ENCODE assay signal across 9 cellular contexts in genomic region chr22:38869663-38870062, GRCh38. TPM values are rescaled to one million over a fixed set of nuclear protein-coding genes. Genes with fewer than 3 reads are reported as not detected.
DNase-seq lines count a peak whose midpoint lies in the region; ATAC-seq, FAIRE-seq and TF ChIP-seq lines count a peak whose summit lies in the region.
"Had no signal": no experiment of that assay in that cellular context is flagged by ENCODE, and none has a peak within 500 bp of the region (broad histone marks: within the 10 kb centered on the region; RNA-seq: fewer than 3 reads in every experiment).

No MANE protein-coding gene starts in this region.

- no peak for ATAC-seq in A549
- no peak for ATAC-seq in activated naive CD8-positive, alpha-beta T cell treated with anti-CD3 and anti-CD28 coated beads, Interleukin-2, amount 10 ng/mL, durations not matched to agents 7 days and 5 days (ENCODE audit: low read depth)
- no peak for ATAC-seq in naive thymus-derived CD4-positive, alpha-beta T cell

- CTCF ChIA-PET in A549 (lab: Yijun Ruan, JAX), result interaction anchor here (0.6 to 9.2 kb wide), 53 partner anchors 8 to 660 kb away, joined by 3 to 112 read pairs (median 4); partner anchors contain the start of gene NPTXR
- CTCF ChIA-PET in naive thymus-derived CD4-positive, alpha-beta T cell (lab: Charles Lee), result interaction anchor here (0.5 to 4.5 kb wide), 30 partner anchors 8 to 665 kb away, joined by 3 to 94 read pairs (median 5); no protein-coding TSS in a partner anchor

- H3K27me3 Mint-ChIP-seq in activated naive CD8-positive, alpha-beta T cell treated with anti-CD3 and anti-CD28 coated beads, Interleukin-2, amount 10 ng/mL, durations not matched to agents 7 days and 5 days, result peaks cover 9% of the 10 kb centered on the region
- H3K27me3 Mint-ChIP-seq in naive thymus-derived CD4-positive, alpha-beta T cell, result peaks cover 0 to 10% (median 0%) of the 10 kb centered on the region in 5 donors

- H3K4me1 Mint-ChIP-seq in activated naive CD8-positive, alpha-beta T cell treated with anti-CD3 and anti-CD28 coated beads, Interleukin-2, amount 10 ng/mL, durations not matched to agents 7 days and 5 days, result peaks cover 32% of the 10 kb centered on the region
- peaks cover 35 to 53% (median 47%) of the 10 kb centered on the region in 7 donors for H3K4me1 Mint-ChIP-seq in naive thymus-derived CD4-positive, alpha-beta T cell

- FAIRE-seq in A549 (lab: Jason Lieb, UNC), result no peak

- H3K27ac ChIP-seq in A549 (no peak overlapping the region), coronary artery (no peak overlapping the region)
- peak overlapping the region; percentile 49 for H3K27ac ChIP-seq in naive thymus-derived CD4-positive, alpha-beta T cell (ENCODE audit: low read depth, low read length)

- TF ChIP-seq POLR2A in A549 (IDR thresholded peaks at IDR 0.05; ENCODE audit: low read length) (no peak), GM18951 (IDR thresholded peaks at IDR 0.05; ENCODE audit: extremely low read depth, insufficient read depth, insufficient read length) (peak; percentile 16)

- H3K36me3 ChIP-seq in naive thymus-derived CD4-positive, alpha-beta T cell (ENCODE audit: control insufficient read depth in 2 of 3, insufficient read depth in 3 of 3, low read length in 3 of 3), result peaks cover 0 to 41% (median 3%) of the 10 kb centered on the region in 3 experiments
- peaks cover 15% of the 10 kb centered on the region for H3K36me3 ChIP-seq in MG63

- peaks cover 1% of the 10 kb centered on the region for H3K36me3 Mint-ChIP-seq in activated naive CD8-positive, alpha-beta T cell treated with anti-CD3 and anti-CD28 coated beads, Interleukin-2, amount 10 ng/mL, durations not matched to agents 7 days and 5 days
- peaks cover 0 to 3% (median 0%) of the 10 kb centered on the region in 5 donors for H3K36me3 Mint-ChIP-seq in naive thymus-derived CD4-positive, alpha-beta T cell

- intact Hi-C loops in naive thymus-derived CD4-positive, alpha-beta T cell (cut with micrococcal nuclease), result loop anchor here (1.0 to 10.0 kb wide), 15 partner anchors 57 to 1262 kb away; partner anchors contain the start of genes ATF4 (in 1 of the 2) and GGA1 (in 1 of the 2)

- in situ Hi-C loops in GM18951 (cut with MboI; ENCODE audit: low sequenced_read_pairs, unreplicated experiment), result loop anchor here (10.0 kb wide), 1 partner anchor 135 kb away; no protein-coding TSS in a partner anchor

- H3K4me3 ChIP-seq in A549, result no peak overlapping the region
- H3K4me3 ChIP-seq in naive thymus-derived CD4-positive, alpha-beta T cell (ENCODE audit: low read length), result no peak overlapping the region
- H3K4me3 ChIP-seq in MG63, result no peak overlapping the region
- H3K4me3 ChIP-seq in coronary artery, result no peak overlapping the region

- H3K9me3 Mint-ChIP-seq in activated naive CD8-positive, alpha-beta T cell treated with anti-CD3 and anti-CD28 coated beads, Interleukin-2, amount 10 ng/mL, durations not matched to agents 7 days and 5 days, result no peaks in the 10 kb centered on the region
- no peaks in the 10 kb centered on the region for H3K9me3 Mint-ChIP-seq in naive thymus-derived CD4-positive, alpha-beta T cell

- TF ChIP-seq RAD21 in A549 (conservative IDR thresholded peaks at IDR 0.05 in 1 of 2, IDR thresholded peaks at IDR 0.05 in 1 of 2), result no peak

- H3K9me3 ChIP-seq in A549, result no peaks in the 10 kb centered on the region
- H3K9me3 ChIP-seq in naive thymus-derived CD4-positive, alpha-beta T cell (ENCODE audit: control insufficient read depth in 2 of 3, low read length in 3 of 3), result no peaks in the 10 kb centered on the region
- H3K9me3 ChIP-seq in MG63, result no peaks in the 10 kb centered on the region
- H3K9me3 ChIP-seq: stomach had no signal

- no peak for TF ChIP-seq EP300 in A549 (IDR thresholded peaks at IDR 0.05)

- DNase-seq in A549 (ENCODE audit: low read depth in 1 of 2, low spot score in 1 of 2), result no peak
- DNase-seq in activated naive CD8-positive, alpha-beta T cell treated with anti-CD3 and anti-CD28 coated beads, Interleukin-2, amount 10 ng/mL, durations not matched to agents 7 days and 5 days, result no peak
- peak in 1 of 9 donors; percentile 20 for DNase-seq in naive thymus-derived CD4-positive, alpha-beta T cell
- DNase-seq in NAMALWA (ENCODE audit: low spot score), result no peak
- no peak for DNase-seq in D341Med (ENCODE audit: low spot score)
- no peak for DNase-seq in MG63
- DNase-seq in coronary artery (ENCODE audit: low spot score), result no peak

- WGBS in A549 (ENCODE audit: missing lambda C conversion rate), result 100% methylated on average over 1 of the region's 3 CpGs

- H3K4me3 Mint-ChIP-seq in activated naive CD8-positive, alpha-beta T cell treated with anti-CD3 and anti-CD28 coated beads, Interleukin-2, amount 10 ng/mL, durations not matched to agents 7 days and 5 days, result no peak overlapping the region
- peak overlapping the region in 6 of 10 donors; percentile 8 to 94 (median 91) for H3K4me3 Mint-ChIP-seq in naive thymus-derived CD4-positive, alpha-beta T cell

- no peak overlapping the region for H3K4me2 ChIP-seq in A549

- H3K27me3 ChIP-seq in naive thymus-derived CD4-positive, alpha-beta T cell (ENCODE audit: control insufficient read depth in 2 of 2, insufficient read depth in 2 of 2, low read length in 2 of 2), result no peaks in the 10 kb centered on the region
- peaks cover 16% of the 10 kb centered on the region for H3K27me3 ChIP-seq in MG63
- H3K27me3 ChIP-seq: stomach had no signal

- POLR2A ChIA-PET in A549 (lab: Yijun Ruan, JAX), result interaction anchor here (1.1 to 1.9 kb wide), 2 partner anchors 55 to 447 kb away, joined by 3 to 5 read pairs; no protein-coding TSS in a partner anchor
- POLR2A ChIA-PET in activated naive CD8-positive, alpha-beta T cell treated with anti-CD3 and anti-CD28 coated beads, Interleukin-2, amount 10 ng/mL, durations not matched to agents 7 days and 5 days (lab: Charles Lee), result interaction anchor here (1.0 to 4.1 kb wide), 4 partner anchors 115 to 283 kb away, joined by 4 to 32 read pairs (median 5); partner anchors contain the start of gene CBX7
- POLR2A ChIA-PET in naive thymus-derived CD4-positive, alpha-beta T cell (lab: Charles Lee), result interaction anchor here (0.5 to 2.4 kb wide), 13 partner anchors 14 to 450 kb away, joined by 3 to 14 read pairs (median 3); partner anchors contain the start of genes APOBEC3C, CBX7 and RPL3

- H3K4me1 ChIP-seq in A549, result peaks cover 23% of the 10 kb centered on the region
- H3K4me1 ChIP-seq in naive thymus-derived CD4-positive, alpha-beta T cell (ENCODE audit: control insufficient read depth in 2 of 2, insufficient read depth in 2 of 2, low read length in 2 of 2), result peaks cover 28 to 34% of the 10 kb centered on the region in 2 donors

- peak overlapping the region; percentile 88 for H3K27ac Mint-ChIP-seq in activated naive CD8-positive, alpha-beta T cell treated with anti-CD3 and anti-CD28 coated beads, Interleukin-2, amount 10 ng/mL, durations not matched to agents 7 days and 5 days
- H3K27ac Mint-ChIP-seq in naive thymus-derived CD4-positive, alpha-beta T cell, result peak overlapping the region in 5 of 9 donors; percentile 54 to 87 (median 79)

- TF ChIP-seq CTCF in A549 (IDR thresholded peaks at IDR 0.05) (no peak), coronary artery (IDR thresholded peaks at IDR 0.05) (no peak)

TF ChIP-seq in A549, 52 proteins besides CTCF, POLR2A, EP300 and RAD21:
- peak; percentile 46 for TF ChIP-seq MAFK (IDR thresholded peaks at IDR 0.05; ENCODE audit: partially characterized antibody)
- no peak for TF ChIP-seq RNF2 (IDR thresholded peaks at IDR 0.05; ENCODE audit: borderline replicate concordance, low read depth)

RNA-seq across cellular contexts. Expression of gene CBX6, which starts 2.4 kb away (rescaled TPM):
- 9.8 and 10.4 TPM in 2 replicates for polyA plus RNA-seq in A549 (2011; rRNA removed)
- 7.6 and 10.4 TPM in 2 replicates for polyA plus RNA-seq in A549 (2012; cell fraction: cytosol; rRNA removed)
- polyA plus RNA-seq in A549 (2012; cell fraction: nucleus; rRNA removed), result 25.0 and 36.1 TPM in 2 replicates
- 22.1 to 24.0 TPM (median 22.4 TPM) in 3 replicates for polyA plus RNA-seq in A549 (2017; fragmentation: RNase III; extraction: RNeasy Plus Mini Kit Qiagen cat#74134 plus additional on column Dnase treatment)
- 35.3 and 40.2 TPM in 2 replicates for polyA minus RNA-seq in A549 (2011; rRNA and poly(A)+ RNA removed)
- total RNA-seq in activated naive CD8-positive, alpha-beta T cell treated with anti-CD3 and anti-CD28 coated beads, Interleukin-2, amount 10 ng/mL, durations not matched to agents 7 days and 5 days, result 10 to 100 TPM; 66.0 to 66.4 TPM
- total RNA-seq in naive thymus-derived CD4-positive, alpha-beta T cell, result 10 to 100 TPM; 41.7 to 77.0 (median 73.4) TPM
- 1 to 10 TPM; 6.3 to 7.2 TPM for polyA plus RNA-seq in naive thymus-derived CD4-positive, alpha-beta T cell
- total RNA-seq in MG63 (2014; rRNA removed; shearing (Covaris generic); ENCODE audit: low replicate concordance), result 9.1 and 18.9 TPM in 2 replicates

RNA-seq across cellular contexts. Expression of gene NPTXR, which starts 25.8 kb away (rescaled TPM):
- 3.3 and 6.6 TPM in 2 replicates for polyA plus RNA-seq in A549 (2011; rRNA removed)
- polyA plus RNA-seq in A549 (2012; cell fraction: cytosol; rRNA removed), result 2.3 and 3.6 TPM in 2 replicates
- 5.8 and 6.7 TPM in 2 replicates for polyA plus RNA-seq in A549 (2012; cell fraction: nucleus; rRNA removed)
- polyA plus RNA-seq in A549 (2017; fragmentation: RNase III; extraction: RNeasy Plus Mini Kit Qiagen cat#74134 plus additional on column Dnase treatment), result 9.7 to 15.3 TPM (median 14.8 TPM) in 3 replicates
- 7.7 TPM in 2 replicates for polyA minus RNA-seq in A549 (2011; rRNA and poly(A)+ RNA removed)
- total RNA-seq in activated naive CD8-positive, alpha-beta T cell treated with anti-CD3 and anti-CD28 coated beads, Interleukin-2, amount 10 ng/mL, durations not matched to agents 7 days and 5 days, result 1 to 10 TPM; 5.9 to 6.8 TPM
- 10 to 100 TPM in 2 of 5 experiments, 1 to 10 TPM in 2, under 1 TPM in 1; 0.85 to 12.9 (median 7.8) TPM for total RNA-seq in naive thymus-derived CD4-positive, alpha-beta T cell
- polyA plus RNA-seq in naive thymus-derived CD4-positive, alpha-beta T cell, result 1 to 10 TPM; 1.1 to 1.4 TPM
- total RNA-seq in MG63 (2014; rRNA removed; shearing (Covaris generic); ENCODE audit: low replicate concordance), result 0.76 and 1.8 TPM in 2 replicates
